In genomic region chr14:43244142-43244625, GRCh38 we compare ENCODE assay signal across 33 cellular contexts.
"Had no signal": no experiment of that assay in that cellular context is flagged by ENCODE, and none has a peak within 500 bp of the region (broad histone marks: within the 10 kb centered on the region; RNA-seq: fewer than 3 reads in every experiment).

No MANE protein-coding gene starts in this region.

- H3K27me3 ChIP-seq: adrenal gland, ascending aorta, body of pancreas, brain microvascular endothelial cell, breast epithelium, cardiac muscle cell had no signal

- H3K27ac ChIP-seq: adrenal gland, ascending aorta, body of pancreas, brain microvascular endothelial cell, breast epithelium, cardiac muscle cell had no signal

- FAIRE-seq: astrocyte, bronchial epithelial cell had no signal

- H3K9me3 ChIP-seq: adrenal gland, ascending aorta, body of pancreas, breast epithelium had no signal

- H3K4me3 ChIP-seq: adrenal gland, ascending aorta, body of pancreas, breast epithelium, cardiac muscle cell had no signal

- ATAC-seq: activated naive CD4-positive, alpha-beta T cell treated with anti-CD3 and anti-CD28 coated beads, Interleukin-2, amount 50 U/mL, for 72 hours; activated naive CD8-positive, alpha-beta T cell treated with anti-CD3 and anti-CD28 coated beads, Interleukin-2, amount 50 U/mL, for 24 hours; activated T-cell treated with anti-CD3 and anti-CD28 coated beads, Interleukin-2, amount 50 U/mL, for 4 hours; activated T-cell treated with anti-CD3 and anti-CD28 coated beads, Interleukin-2, amount 50 U/mL, for 72 hours; activated T-helper 17 cell treated with anti-CD3 and anti-CD28 coated beads, Interleukin-2, amount 50 U/mL, for 72 hours; body of pancreas had no signal

- H3K36me3 ChIP-seq: adrenal gland, ascending aorta, brain microvascular endothelial cell, breast epithelium, cardiac muscle cell had no signal

- DNase-seq: activated effector memory CD4-positive, alpha-beta T cell treated with anti-CD3 and anti-CD28 coated beads, Interleukin-2, amount 50 U/mL, for 16 hours; activated effector memory CD4-positive, alpha-beta T cell treated with Interleukin-2 at 50 U/mL for 16 hours; activated gamma-delta T cell; activated gamma-delta T cell treated with Interleukin-2 at 50 U/mL for 16 hours; activated naive CD4-positive, alpha-beta T cell; activated naive CD4-positive, alpha-beta T cell treated with anti-CD3 and anti-CD28 coated beads for 36 hours; activated naive CD4-positive, alpha-beta T cell treated with anti-CD3 and anti-CD28 coated beads, Interleukin-2, amount 10 ng/mL, durations not matched to agents 7 days and 5 days; activated naive CD4-positive, alpha-beta T cell treated with anti-CD3 and anti-CD28 coated beads, Interleukin-2, amount 50 U/mL, for 16 hours; activated naive CD4-positive, alpha-beta T cell treated with Interleukin-2 at 50 U/mL for 16 hours; activated naive CD8-positive, alpha-beta T cell treated with anti-CD3 and anti-CD28 coated beads for 36 hours; activated naive CD8-positive, alpha-beta T cell treated with anti-CD3 and anti-CD28 coated beads, Interleukin-2, amount 10 ng/mL, durations not matched to agents 7 days and 5 days; activated naive CD8-positive, alpha-beta T cell treated with anti-CD3 and anti-CD28 coated beads, Interleukin-2, amount 50 U/mL, for 24 hours; activated T-cell treated with anti-CD3 and anti-CD28 coated beads, Interleukin-2, amount 50 U/mL, for 24 hours; activated T-cell treated with anti-CD3 and anti-CD28 coated beads, Interleukin-2, amount 50 U/mL, for 4 hours; activated T-cell treated with anti-CD3 and anti-CD28 coated beads, Interleukin-2, amount 50 U/mL, for 48 hours; activated T-cell treated with anti-CD3 and anti-CD28 coated beads, Interleukin-2, amount 50 U/mL, for 72 hours; adrenal gland; amniotic stem cell; amygdala; anterior cingulate cortex; aorta; body of pancreas; brain microvascular endothelial cell; caudate nucleus; central memory CD4-positive, alpha-beta T cell; cerebellar nuclear complex had no signal

- H3K4me1 ChIP-seq: adrenal gland, ascending aorta, body of pancreas, breast epithelium had no signal
